1 cellular context compared by ENCODE assay signal in the genomic region with DNA sequence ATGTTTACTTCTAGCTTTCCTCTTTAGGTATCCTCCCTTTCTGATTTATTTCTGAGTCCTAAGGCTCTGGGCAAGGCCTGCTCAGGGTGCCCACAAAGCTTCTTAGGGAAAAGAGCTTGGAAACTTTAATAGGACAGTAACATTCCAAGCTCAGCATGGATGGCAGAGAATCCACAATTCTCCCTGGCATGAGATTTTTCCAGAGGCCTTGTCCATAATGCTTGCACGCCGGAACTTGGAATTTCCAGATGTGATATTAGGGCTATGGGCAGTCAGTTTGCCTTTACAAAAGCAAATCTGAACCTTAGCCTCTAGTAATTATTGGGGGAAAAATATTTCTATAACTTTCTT.
TF ChIP-seq lines count a peak whose summit lies in the region.

No MANE protein-coding gene starts in this region.

TF ChIP-seq in H1, 55 proteins besides CTCF, POLR2A, EP300 and RAD21:
- TF ChIP-seq TEAD4 (IDR thresholded peaks at IDR 0.05; ENCODE audit: low read depth, low read length) (peak; percentile 58), HDAC6 (IDR thresholded peaks at IDR 0.05; ENCODE audit: low read depth, low read length) (no peak)
